ENCODE assay signal across 16 cellular contexts in the genomic region with DNA sequence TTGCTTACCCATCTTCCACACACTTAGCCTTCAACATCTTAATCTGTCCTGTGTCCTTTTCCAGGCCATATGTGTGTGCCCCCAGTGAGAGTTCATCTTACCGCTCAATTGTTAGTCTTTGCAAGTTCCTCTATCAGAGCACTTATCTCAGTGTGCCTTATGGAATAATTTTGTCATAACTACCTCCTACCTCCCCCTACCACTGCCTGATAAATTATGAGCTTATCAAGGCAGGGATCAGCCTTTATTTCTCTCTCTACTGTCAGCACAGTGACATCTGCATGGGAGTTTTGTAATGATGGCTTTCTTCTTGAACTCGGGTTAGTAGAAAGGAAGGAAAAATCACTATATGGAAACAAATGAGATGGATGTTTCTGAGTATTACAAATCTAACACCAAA.
"Had no signal": no experiment of that assay in that cellular context is flagged by ENCODE, and none has a peak within 500 bp of the region (broad histone marks: within the 10 kb centered on the region; RNA-seq: fewer than 3 reads in every experiment).

No MANE protein-coding gene starts in this region.

- H3K9me3 ChIP-seq: gastroesophageal sphincter, heart right ventricle, ovary, thyroid gland had no signal

- H3K4me3 ChIP-seq: cardiac muscle cell, dorsolateral prefrontal cortex, gastroesophageal sphincter, heart right ventricle, ovary, thyroid gland had no signal

- ATAC-seq: gastroesophageal sphincter, heart right ventricle, left lobe of liver, sciatic nerve had no signal

- H3K4me1 ChIP-seq: gastroesophageal sphincter, heart right ventricle, thyroid gland had no signal

- H3K4me3 Mint-ChIP-seq: endodermal cell; neural crest cell; T-helper 2 cell treated with Interferon-gamma antibody and Interleukin-4, amounts not matched to agents 5 μg/mL and 100 μg/mL, for 36 hours had no signal

- H3K27ac ChIP-seq: cardiac muscle cell, dorsolateral prefrontal cortex, gastroesophageal sphincter, heart right ventricle, ovary, thyroid gland had no signal

- H3K4me1 Mint-ChIP-seq: endodermal cell, neural crest cell had no signal

- H3K27ac Mint-ChIP-seq: endodermal cell; T-helper 2 cell treated with Interferon-gamma antibody and Interleukin-4, amounts not matched to agents 5 μg/mL and 100 μg/mL, for 36 hours had no signal

- DNase-seq: activated CD4-positive, CD25-positive, alpha-beta regulatory T cell treated with anti-CD3 and anti-CD28 coated beads, Interleukin-2, amount 50 U/mL, for 72 hours; activated CD8-positive, alpha-beta memory T cell treated with anti-CD3 and anti-CD28 coated beads for 24 hours; activated gamma-delta T cell; dorsolateral prefrontal cortex; endodermal cell; heart right ventricle; ovary; SHP77 treated with DMSO at 0.1 percent for 48 hours; thyroid gland had no signal

- H3K36me3 ChIP-seq: cardiac muscle cell, ovary, thyroid gland had no signal

- H3K9me3 Mint-ChIP-seq: T-helper 2 cell treated with Interferon-gamma antibody and Interleukin-4, amounts not matched to agents 5 μg/mL and 100 μg/mL, for 36 hours had no signal

- H3K27me3 ChIP-seq: cardiac muscle cell, gastroesophageal sphincter, heart right ventricle, ovary, thyroid gland had no signal

- FAIRE-seq: islet of Langerhans had no signal
